8 cellular contexts compared by ENCODE assay signal in genomic region chr1:8015036-8015808, GRCh38. TPM values are rescaled to one million over a fixed set of nuclear protein-coding genes. Genes with fewer than 3 reads are reported as not detected.
DNase-seq lines count a peak whose midpoint lies in the region; ATAC-seq and TF ChIP-seq lines count a peak whose summit lies in the region.

No MANE protein-coding gene starts in this region.

- H3K27me3 ChIP-seq in right lobe of liver = no peaks in the 10 kb centered on the region

- peak overlapping the region; percentile 2 to 100 (median 37) for H3K27ac ChIP-seq in right lobe of liver

- H3K36me3 Mint-ChIP-seq in T-cell = no peaks in the 10 kb centered on the region

- peaks cover 0 to 89% (median 34%) of the 10 kb centered on the region in 4 donors for H3K36me3 ChIP-seq in right lobe of liver

- peaks cover 0 to 7% (median 2%) of the 10 kb centered on the region in 3 donors for H3K4me1 Mint-ChIP-seq in T-cell

- ATAC-seq in T-cell (replicated peaks in 1 of 4) (peak; percentile 55 to 65 (median 62)), right lobe of liver (peak in 3 of 4 donors; percentile 1 to 8 (median 6)), GM18909 (IDR thresholded peaks at IDR 0.05; ENCODE audit: poor library complexity, unreplicated experiment) (no peak)

- POLR2A ChIA-PET in T-cell (lab: Charles Lee) = interaction anchor here in 1 of 2 donors (0.6 kb wide), 1 partner anchor 182 kb away, joined by 5 read pairs; no protein-coding TSS in a partner anchor

- no peak overlapping the region for H3K27ac Mint-ChIP-seq in T-cell

- peaks cover 13 to 25% of the 10 kb centered on the region in 2 donors for H3K27me3 Mint-ChIP-seq in T-cell

- no peaks in the 10 kb centered on the region for H3K9me3 Mint-ChIP-seq in T-cell

- DNase-seq in activated gamma-delta T cell treated with Interleukin-2 at 50 U/mL for 16 hours = peak; percentile 34
- DNase-seq in activated gamma-delta T cell (lab: John Stamatoyannopoulos, UW) = no peak
- peak; percentile 73 for DNase-seq in NB4 (ENCODE audit: low read depth)
- peak in 21 of 34 experiments; percentile 12 to 52 (median 29) for DNase-seq in T-cell
- peak; percentile 92 for DNase-seq in dermis blood vessel endothelial cell
- peak in 1 of 3 donors; percentile 30 for DNase-seq in right lobe of liver
- DNase-seq in superior temporal gyrus (ENCODE audit: extremely low spot score) = peak; percentile 96

- H3K4me1 ChIP-seq in right lobe of liver = peaks cover 0 to 53% (median 12%) of the 10 kb centered on the region in 4 donors

- H3K4me3 Mint-ChIP-seq in T-cell = no peak overlapping the region

- CTCF ChIA-PET in T-cell (lab: Charles Lee) = interaction anchor here (0.5 to 2.5 kb wide), 17 partner anchors 8 to 1187 kb away, joined by 3 to 23 read pairs (median 4); partner anchors contain the start of gene SLC45A1 (in 1 of the 2)

- H3K4me3 ChIP-seq in NB4 (ENCODE audit: low read depth, low read length) = no peak overlapping the region
- H3K4me3 ChIP-seq in right lobe of liver = no peak overlapping the region

- intact Hi-C loops in right lobe of liver (cut with DNase I) = no loop called here

- TF ChIP-seq POLR2A in NB4 (IDR thresholded peaks at IDR 0.05; ENCODE audit: extremely low read depth, insufficient read length) (no peak), right lobe of liver (IDR thresholded peaks at IDR 0.05) (no peak)

- TF ChIP-seq CTCF in NB4 (IDR thresholded peaks at IDR 0.05; ENCODE audit: low read depth, low read length) (peak; percentile 48), right lobe of liver (IDR thresholded peaks at IDR 0.05) (peak; percentile 44 to 66 (median 52))

- H3K9me3 ChIP-seq in right lobe of liver = no peaks in the 10 kb centered on the region

- WGBS in right lobe of liver (ENCODE audit: insufficient coverage, low coverage, low lambda C conversion rate, missing lambda C conversion rate) = 20% methylated on average over 8 of the region's 8 CpGs

RNA-seq across cellular contexts. Expression of gene ERRFI1, which starts 10.9 kb away (rescaled TPM):
- total RNA-seq in T-cell (1 to 10 TPM; 1.5 to 3.8 (median 2.2) TPM), dermis blood vessel endothelial cell (32.4 and 50.5 TPM in 2 replicates), right lobe of liver (100 to 1,000 TPM; 109 to 539 (median 214) TPM)

RNA-seq across cellular contexts. Expression of gene PARK7, which starts 53.7 kb away (rescaled TPM):
- total RNA-seq in T-cell (100 to 1,000 TPM; 103 to 125 (median 116) TPM), dermis blood vessel endothelial cell (226 and 230 TPM in 2 replicates), right lobe of liver (100 to 1,000 TPM; 144 to 218 (median 173) TPM)
